9 cellular contexts compared by ENCODE assay signal in the genomic region with DNA sequence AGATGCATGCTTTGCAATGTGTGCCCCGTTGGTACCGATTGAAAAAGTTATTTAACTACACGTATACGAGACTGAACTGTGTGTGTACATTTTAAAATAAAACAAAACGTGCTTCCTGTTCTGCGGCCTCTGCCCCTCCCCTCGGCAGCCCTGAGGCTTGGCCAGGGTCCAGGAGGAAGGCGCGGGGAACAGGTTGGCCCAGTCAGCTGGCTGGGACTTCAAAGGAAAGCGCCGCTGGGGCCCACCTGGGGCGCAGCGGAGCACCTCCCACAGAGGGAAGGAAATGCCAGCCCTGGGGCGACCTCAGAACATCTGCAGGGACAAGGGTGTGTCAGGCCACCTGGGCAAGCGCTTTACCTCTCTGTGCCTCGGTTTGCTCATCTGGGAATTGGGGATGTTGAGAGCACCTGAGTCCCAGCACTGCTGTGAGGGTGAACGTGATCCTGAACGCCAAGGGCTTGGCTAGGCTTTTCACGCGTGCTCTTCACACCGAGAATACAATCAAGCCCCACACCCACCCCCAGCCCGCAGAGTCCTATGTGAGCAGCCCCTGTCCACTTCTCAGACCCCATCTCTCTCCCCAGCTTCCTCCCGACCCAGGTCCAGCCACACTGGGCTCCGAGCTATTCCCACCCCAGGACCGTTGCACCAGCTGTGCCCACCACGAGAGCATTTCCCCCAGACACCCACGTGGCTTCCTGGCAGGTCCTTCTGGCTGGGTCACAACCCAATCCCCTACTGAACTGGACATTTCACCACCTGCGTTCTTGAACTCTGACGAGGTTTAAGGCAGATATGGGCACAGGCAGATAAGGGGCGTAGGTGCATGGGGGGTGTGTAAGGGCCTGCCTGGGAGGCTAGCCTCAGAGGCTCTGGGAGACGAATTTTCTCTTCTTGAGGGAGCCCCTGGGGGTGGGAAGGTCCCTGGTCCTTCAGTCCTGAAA. TPM values are rescaled to one million over a fixed set of nuclear protein-coding genes. Genes with fewer than 3 reads are reported as not detected.
DNase-seq lines count a peak whose midpoint lies in the region; ATAC-seq, FAIRE-seq and TF ChIP-seq lines count a peak whose summit lies in the region.
"Had no signal": no experiment of that assay in that cellular context is flagged by ENCODE, and none has a peak within 500 bp of the region (broad histone marks: within the 10 kb centered on the region; RNA-seq: fewer than 3 reads in every experiment).

No MANE protein-coding gene starts in this region.

- H3K27ac ChIP-seq in A549 (peak overlapping the region; percentile 54 to 78), sigmoid colon (peak overlapping the region; percentile 23 to 66 (median 60))

- TF ChIP-seq RAD21 in A549 (conservative IDR thresholded peaks at IDR 0.05 in 1 of 2, IDR thresholded peaks at IDR 0.05 in 1 of 2), result no peak; a peak in 1 of 5 replicates

- peak overlapping the region; percentile 57 for H3K4me2 ChIP-seq in A549

- H3K36me3 ChIP-seq in sigmoid colon, result no peaks in the 10 kb centered on the region

- peaks cover 42% of the 10 kb centered on the region for H3K4me1 ChIP-seq in A549
- peaks cover 0 to 44% (median 36%) of the 10 kb centered on the region in 4 donors for H3K4me1 ChIP-seq in sigmoid colon

- DNase-seq in A549 (ENCODE audit: low read depth in 1 of 2, low spot score in 1 of 2) (peak; percentile 36 to 71), GM19238 (ENCODE audit: insufficient read length, low spot score) (peak; percentile 77), NCI-H748 (lab: John Stamatoyannopoulos, UW; ENCODE audit: unreplicated experiment) (peak; percentile 95), activated T-cell treated with anti-CD3 and anti-CD28 coated beads for 1 hour (ENCODE audit: low read depth) (peak; percentile 76), fibroblast of villous mesenchyme (ENCODE audit: low read depth) (peak; percentile 39), sigmoid colon (peak; percentile 90)

- intact Hi-C loops in sigmoid colon (cut with DNase I), result no loop called here

- ATAC-seq in A549, result peak; percentile 23 to 30; a peak in 3 of 6 replicates
- ATAC-seq in HG03460 (IDR thresholded peaks at IDR 0.05; ENCODE audit: unreplicated experiment), result peak; percentile 79
- no peak for ATAC-seq in HG02840 (IDR thresholded peaks at IDR 0.05; ENCODE audit: low FRiP score, unreplicated experiment)

- no peaks in the 10 kb centered on the region for H3K27me3 ChIP-seq in sigmoid colon

- CTCF ChIA-PET in A549 (lab: Yijun Ruan, JAX), result no interaction called here

- no peak overlapping the region for H3K4me3 ChIP-seq in A549
- H3K4me3 ChIP-seq in fibroblast of villous mesenchyme (ENCODE audit: low read depth, low read length), result no peak overlapping the region
- no peak overlapping the region for H3K4me3 ChIP-seq in sigmoid colon

- 43% methylated on average over 30 of the region's 31 CpGs for WGBS in A549 (ENCODE audit: missing lambda C conversion rate)
- WGBS in sigmoid colon, 2 donors, result 11 to 20% methylated on average over 31 of the region's 31 CpGs

- TF ChIP-seq EP300 in A549 (IDR thresholded peaks at IDR 0.05), result peak; percentile 29 to 63; a peak in 2 of 5 replicates
- peak in 1 of 4 donors; percentile 39 for TF ChIP-seq EP300 in sigmoid colon (IDR thresholded peaks at IDR 0.05)

- TF ChIP-seq CTCF in A549 (IDR thresholded peaks at IDR 0.05), result no peak
- no peak for TF ChIP-seq CTCF in fibroblast of villous mesenchyme (IDR thresholded peaks at IDR 0.05; ENCODE audit: insufficient read depth, low read depth, low read length)
- TF ChIP-seq CTCF in sigmoid colon (IDR thresholded peaks at IDR 0.05), result no peak

- POLR2A ChIA-PET in A549 (lab: Yijun Ruan, JAX), result no interaction called here

- H3K9me3 ChIP-seq in A549, result no peaks in the 10 kb centered on the region
- H3K9me3 ChIP-seq in sigmoid colon, result no peaks in the 10 kb centered on the region

- TF ChIP-seq POLR2A in A549 (IDR thresholded peaks at IDR 0.05; ENCODE audit: low read length) (no peak), sigmoid colon (IDR thresholded peaks at IDR 0.05) (no peak)

- no peak for FAIRE-seq in A549 (lab: Jason Lieb, UNC)
- FAIRE-seq: islet of Langerhans had no signal

TF ChIP-seq in A549, 52 proteins besides CTCF, POLR2A, EP300 and RAD21:
- peak in 1 of 2 experiments; percentile 66; a peak in 2 of 5 replicates for TF ChIP-seq JUN (IDR thresholded peaks at IDR 0.05)
- TF ChIP-seq SREBF2 (IDR thresholded peaks at IDR 0.05), result no peak
- TF ChIP-seq FOXS1 (CRISPR knock-in tag; IDR thresholded peaks at IDR 0.05), result no peak
- no peak for TF ChIP-seq ZSCAN20 (CRISPR knock-in tag; IDR thresholded peaks at IDR 0.05)
- no peak for TF ChIP-seq FOSL2 (IDR thresholded peaks at IDR 0.05)
- no peak for TF ChIP-seq FOSL2 (CRISPR knock-in tag; IDR thresholded peaks at IDR 0.05)
- TF ChIP-seq, protein P1, sequence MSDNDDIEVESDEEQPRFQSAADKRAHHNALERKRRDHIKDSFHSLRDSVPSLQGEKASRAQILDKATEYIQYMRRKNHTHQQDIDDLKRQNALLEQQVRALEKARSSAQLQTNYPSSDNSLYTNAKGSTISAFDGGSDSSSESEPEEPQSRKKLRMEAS (IDR thresholded peaks at IDR 0.05), result 0 out of 2 replicates have a peak, but pooled peaks have one; percentile 20
- no peak for TF ChIP-seq CHD4 (IDR thresholded peaks at IDR 0.05; ENCODE audit: borderline replicate concordance)
- TF ChIP-seq PHF8 (IDR thresholded peaks at IDR 0.05; ENCODE audit: borderline replicate concordance, low read depth), result no peak
- TF ChIP-seq TFCP2L1 (CRISPR knock-in tag; IDR thresholded peaks at IDR 0.05), result no peak
- no peak for TF ChIP-seq MAFK (IDR thresholded peaks at IDR 0.05; ENCODE audit: partially characterized antibody)
- no peak for TF ChIP-seq ZNF302 (CRISPR knock-in tag; IDR thresholded peaks at IDR 0.05)
- no peak for TF ChIP-seq KDM5A (IDR thresholded peaks at IDR 0.05)
- no peak for TF ChIP-seq MAZ (IDR thresholded peaks at IDR 0.05; ENCODE audit: borderline replicate concordance, low read depth, low read length)
- TF ChIP-seq, protein P2, sequence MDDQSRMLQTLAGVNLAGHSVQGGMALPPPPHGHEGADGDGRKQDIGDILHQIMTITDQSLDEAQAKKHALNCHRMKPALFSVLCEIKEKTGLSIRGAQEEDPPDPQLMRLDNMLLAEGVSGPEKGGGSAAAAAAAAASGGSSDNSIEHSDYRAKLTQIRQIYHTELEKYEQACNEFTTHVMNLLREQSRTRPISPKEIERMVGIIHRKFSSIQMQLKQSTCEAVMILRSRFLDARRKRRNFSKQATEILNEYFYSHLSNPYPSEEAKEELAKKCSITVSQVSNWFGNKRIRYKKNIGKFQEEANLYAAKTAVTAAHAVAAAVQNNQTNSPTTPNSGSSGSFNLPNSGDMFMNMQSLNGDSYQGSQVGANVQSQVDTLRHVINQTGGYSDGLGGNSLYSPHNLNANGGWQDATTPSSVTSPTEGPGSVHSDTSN (IDR thresholded peaks at IDR 0.05), result no peak
- TF ChIP-seq FOSB (CRISPR knock-in tag; IDR thresholded peaks at IDR 0.05), result no peak
- TF ChIP-seq, protein P3, sequence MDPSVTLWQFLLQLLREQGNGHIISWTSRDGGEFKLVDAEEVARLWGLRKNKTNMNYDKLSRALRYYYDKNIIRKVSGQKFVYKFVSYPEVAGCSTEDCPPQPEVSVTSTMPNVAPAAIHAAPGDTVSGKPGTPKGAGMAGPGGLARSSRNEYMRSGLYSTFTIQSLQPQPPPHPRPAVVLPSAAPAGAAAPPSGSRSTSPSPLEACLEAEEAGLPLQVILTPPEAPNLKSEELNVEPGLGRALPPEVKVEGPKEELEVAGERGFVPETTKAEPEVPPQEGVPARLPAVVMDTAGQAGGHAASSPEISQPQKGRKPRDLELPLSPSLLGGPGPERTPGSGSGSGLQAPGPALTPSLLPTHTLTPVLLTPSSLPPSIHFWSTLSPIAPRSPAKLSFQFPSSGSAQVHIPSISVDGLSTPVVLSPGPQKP (IDR thresholded peaks at IDR 0.05; ENCODE audit: low read depth, low read length), result no peak
- TF ChIP-seq RFX5 (IDR thresholded peaks at IDR 0.05), result no peak

RNA-seq across cellular contexts. Expression of a gene that starts 41.9 kb away (rescaled TPM):
- 14.1 and 19.3 TPM in 2 replicates for polyA plus RNA-seq in A549 (2011; rRNA removed)
- polyA plus RNA-seq in A549 (2012; cell fraction: cytosol; rRNA removed), result 40.4 and 55.7 TPM in 2 replicates
- 206 and 232 TPM in 2 replicates for polyA plus RNA-seq in A549 (2012; cell fraction: nucleus; rRNA removed)
- 151 to 170 TPM (median 160 TPM) in 3 replicates for polyA plus RNA-seq in A549 (2017; fragmentation: RNase III; extraction: RNeasy Plus Mini Kit Qiagen cat#74134 plus additional on column Dnase treatment)
- 39.9 and 51.1 TPM in 2 replicates for polyA minus RNA-seq in A549 (2011; rRNA and poly(A)+ RNA removed)
- total RNA-seq in fibroblast of villous mesenchyme, result 77.3 and 86.8 TPM in 2 replicates
- total RNA-seq in sigmoid colon, result 100 to 1,000 TPM in 1 of 4 donors, 10 to 100 TPM in 3; 42.5 to 134 (median 73.5) TPM
- polyA plus RNA-seq in sigmoid colon, result 10 to 100 TPM; 18.6 to 81.8 (median 24.7) TPM

Comparison
In these comparisons a context has a peak if more than half of its experiments do, and no peak if none do; other contexts are left out.
1. DNase-seq: peak in every context shown above with its lines; median percentile 95 in NCI-H748; 90 in sigmoid colon; 77 in GM19238; 76 in activated T-cell treated with anti-CD3 and anti-CD28 coated beads for 1 hour; 54 in A549; 39 in fibroblast of villous mesenchyme.